1 cellular context compared by ENCODE assay signal in genomic region chr15:83011271-83012037, GRCh38.
TF ChIP-seq lines count a peak whose summit lies in the region.

Gene C15orf40, minus strand, starts transcription at chr15:83011639. Its CDS starts 32 bp downstream, at chr15:83011607.

TF ChIP-seq in HepG2, 621 proteins besides CTCF, POLR2A, EP300 and RAD21 (continued from another document and continues in another):
- TF ChIP-seq POGK (CRISPR knock-in tag; conservative IDR thresholded peaks at IDR 0.05) (peak; percentile 65; the same call in 1 of the 2 replicates), ZNF75D (CRISPR knock-in tag; IDR thresholded peaks at IDR 0.05; ENCODE audit: borderline replicate concordance) (no peak), FOXO1 (CRISPR knock-in tag; IDR thresholded peaks at IDR 0.05) (peak; percentile 39; the same call in 1 of the 2 replicates), ZNF878 (CRISPR knock-in tag; IDR thresholded peaks at IDR 0.05) (no peak), USF2 (IDR thresholded peaks at IDR 0.05; ENCODE audit: low read depth, low read length) (no peak), USF2 (CRISPR knock-in tag; IDR thresholded peaks at IDR 0.05; ENCODE audit: borderline replicate concordance) (no peak), ZNF629 (CRISPR knock-in tag; conservative IDR thresholded peaks at IDR 0.05) (peak; percentile 37; the same call in 1 of the 2 replicates), TAF1 (CRISPR knock-in tag; IDR thresholded peaks at IDR 0.05) (peak; percentile 87), IRX3 (CRISPR knock-in tag; IDR thresholded peaks at IDR 0.05; ENCODE audit: borderline replicate concordance, low read depth) (no peak), ZFYVE20 (CRISPR knock-in tag; IDR thresholded peaks at IDR 0.05; ENCODE audit: borderline replicate concordance, low read depth) (0 out of 2 replicates have a peak, but pooled peaks have one; percentile 87), POLR2G (IDR thresholded peaks at IDR 0.05; ENCODE audit: low read depth, low read length) (peak; percentile 93), RNF2 (conservative IDR thresholded peaks at IDR 0.05; ENCODE audit: low read depth) (peak; percentile 92), FOXA1 (IDR thresholded peaks at IDR 0.05) (no peak), FOXA1 (CRISPR knock-in tag; IDR thresholded peaks at IDR 0.05) (no peak; the same call in 1 of the 2 replicates), ZFP1 (CRISPR knock-in tag; IDR thresholded peaks at IDR 0.05) (no peak), SIX4 (CRISPR knock-in tag; IDR thresholded peaks at IDR 0.05) (peak; percentile 11; the same call in 1 of the 2 replicates), FOXO4 (CRISPR knock-in tag; conservative IDR thresholded peaks at IDR 0.05) (peak; percentile 96; the same call in 1 of the 2 replicates), ZMAT3 (CRISPR knock-in tag; conservative IDR thresholded peaks at IDR 0.05) (peak; percentile 79), DR1 (CRISPR knock-in tag; IDR thresholded peaks at IDR 0.05) (peak; percentile 81), ZNF740 (CRISPR knock-in tag; IDR thresholded peaks at IDR 0.05) (no peak), PHF8 (CRISPR knock-in tag; IDR thresholded peaks at IDR 0.05) (peak; percentile 95), ZNF841 (CRISPR knock-in tag; IDR thresholded peaks at IDR 0.05; ENCODE audit: borderline replicate concordance) (0 out of 2 replicates have a peak, but pooled peaks have one; percentile 53), ZNF274 (CRISPR knock-in tag; IDR thresholded peaks at IDR 0.05) (no peak; the same call in 1 of the 2 replicates), ZSCAN20 (CRISPR knock-in tag; IDR thresholded peaks at IDR 0.05; ENCODE audit: borderline replicate concordance) (no peak), ATF6 (CRISPR knock-in tag; conservative IDR thresholded peaks at IDR 0.05) (no peak), THYN1 (CRISPR knock-in tag; IDR thresholded peaks at IDR 0.05; ENCODE audit: borderline replicate concordance, low read depth) (no peak), ZNF468 (CRISPR knock-in tag; IDR thresholded peaks at IDR 0.05) (0 out of 2 replicates have a peak, but pooled peaks have one; percentile 10), ZNF234 (CRISPR knock-in tag; conservative IDR thresholded peaks at IDR 0.05) (peak; percentile 67; the same call in 1 of the 2 replicates), ZNF556 (CRISPR knock-in tag; IDR thresholded peaks at IDR 0.05; ENCODE audit: borderline replicate concordance) (peak; percentile 39; the same call in 1 of the 2 replicates), ZNF891 (CRISPR knock-in tag; IDR thresholded peaks at IDR 0.05) (no peak; the same call in 1 of the 2 replicates), BORCS8-MEF2B (CRISPR knock-in tag; IDR thresholded peaks at IDR 0.05) (peak; percentile 37; the same call in 1 of the 2 replicates), ZBTB37 (CRISPR knock-in tag; IDR thresholded peaks at IDR 0.05) (no peak), ATRX (CRISPR knock-in tag; IDR thresholded peaks at IDR 0.05; ENCODE audit: borderline replicate concordance) (no peak), RFXANK (CRISPR knock-in tag; IDR thresholded peaks at IDR 0.05) (no peak), PAF1 (CRISPR knock-in tag; IDR thresholded peaks at IDR 0.05) (no peak), DNMT1 (CRISPR knock-in tag; IDR thresholded peaks at IDR 0.05) (no peak), SP140L (CRISPR knock-in tag; IDR thresholded peaks at IDR 0.05; ENCODE audit: borderline replicate concordance) (no peak), ATM (IDR thresholded peaks at IDR 0.05; ENCODE audit: borderline replicate concordance) (no peak), PCBP1 (IDR thresholded peaks at IDR 0.05; ENCODE audit: borderline replicate concordance, low read depth, low read length) (0 out of 2 replicates have a peak, but pooled peaks have one; percentile 67)
- TF ChIP-seq, protein P1, sequence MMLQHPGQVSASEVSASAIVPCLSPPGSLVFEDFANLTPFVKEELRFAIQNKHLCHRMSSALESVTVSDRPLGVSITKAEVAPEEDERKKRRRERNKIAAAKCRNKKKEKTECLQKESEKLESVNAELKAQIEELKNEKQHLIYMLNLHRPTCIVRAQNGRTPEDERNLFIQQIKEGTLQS (CRISPR knock-in tag; IDR thresholded peaks at IDR 0.05), result peak; percentile 70
- TF ChIP-seq, protein P2, sequence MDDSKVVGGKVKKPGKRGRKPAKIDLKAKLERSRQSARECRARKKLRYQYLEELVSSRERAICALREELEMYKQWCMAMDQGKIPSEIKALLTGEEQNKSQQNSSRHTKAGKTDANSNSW (CRISPR knock-in tag; IDR thresholded peaks at IDR 0.05; ENCODE audit: borderline replicate concordance), result no peak
- TF ChIP-seq, protein P3, sequence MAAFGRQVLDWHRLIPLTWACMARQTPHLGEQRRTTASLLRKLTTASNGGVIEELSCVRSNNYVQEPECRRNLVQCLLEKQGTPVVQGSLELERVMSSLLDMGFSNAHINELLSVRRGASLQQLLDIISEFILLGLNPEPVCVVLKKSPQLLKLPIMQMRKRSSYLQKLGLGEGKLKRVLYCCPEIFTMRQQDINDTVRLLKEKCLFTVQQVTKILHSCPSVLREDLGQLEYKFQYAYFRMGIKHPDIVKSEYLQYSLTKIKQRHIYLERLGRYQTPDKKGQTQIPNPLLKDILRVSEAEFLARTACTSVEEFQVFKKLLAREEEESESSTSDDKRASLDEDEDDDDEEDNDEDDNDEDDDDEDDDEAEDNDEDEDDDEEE (CRISPR knock-in tag; IDR thresholded peaks at IDR 0.05), result peak; percentile 82
- TF ChIP-seq, protein P4, sequence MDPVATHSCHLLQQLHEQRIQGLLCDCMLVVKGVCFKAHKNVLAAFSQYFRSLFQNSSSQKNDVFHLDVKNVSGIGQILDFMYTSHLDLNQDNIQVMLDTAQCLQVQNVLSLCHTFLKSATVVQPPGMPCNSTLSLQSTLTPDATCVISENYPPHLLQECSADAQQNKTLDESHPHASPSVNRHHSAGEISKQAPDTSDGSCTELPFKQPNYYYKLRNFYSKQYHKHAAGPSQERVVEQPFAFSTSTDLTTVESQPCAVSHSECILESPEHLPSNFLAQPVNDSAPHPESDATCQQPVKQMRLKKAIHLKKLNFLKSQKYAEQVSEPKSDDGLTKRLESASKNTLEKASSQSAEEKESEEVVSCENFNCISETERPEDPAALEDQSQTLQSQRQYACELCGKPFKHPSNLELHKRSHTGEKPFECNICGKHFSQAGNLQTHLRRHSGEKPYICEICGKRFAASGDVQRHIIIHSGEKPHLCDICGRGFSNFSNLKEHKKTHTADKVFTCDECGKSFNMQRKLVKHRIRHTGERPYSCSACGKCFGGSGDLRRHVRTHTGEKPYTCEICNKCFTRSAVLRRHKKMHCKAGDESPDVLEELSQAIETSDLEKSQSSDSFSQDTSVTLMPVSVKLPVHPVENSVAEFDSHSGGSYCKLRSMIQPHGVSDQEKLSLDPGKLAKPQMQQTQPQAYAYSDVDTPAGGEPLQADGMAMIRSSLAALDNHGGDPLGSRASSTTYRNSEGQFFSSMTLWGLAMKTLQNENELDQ (CRISPR knock-in tag; IDR thresholded peaks at IDR 0.05; ENCODE audit: borderline replicate concordance), result no peak
- TF ChIP-seq, protein P5, sequence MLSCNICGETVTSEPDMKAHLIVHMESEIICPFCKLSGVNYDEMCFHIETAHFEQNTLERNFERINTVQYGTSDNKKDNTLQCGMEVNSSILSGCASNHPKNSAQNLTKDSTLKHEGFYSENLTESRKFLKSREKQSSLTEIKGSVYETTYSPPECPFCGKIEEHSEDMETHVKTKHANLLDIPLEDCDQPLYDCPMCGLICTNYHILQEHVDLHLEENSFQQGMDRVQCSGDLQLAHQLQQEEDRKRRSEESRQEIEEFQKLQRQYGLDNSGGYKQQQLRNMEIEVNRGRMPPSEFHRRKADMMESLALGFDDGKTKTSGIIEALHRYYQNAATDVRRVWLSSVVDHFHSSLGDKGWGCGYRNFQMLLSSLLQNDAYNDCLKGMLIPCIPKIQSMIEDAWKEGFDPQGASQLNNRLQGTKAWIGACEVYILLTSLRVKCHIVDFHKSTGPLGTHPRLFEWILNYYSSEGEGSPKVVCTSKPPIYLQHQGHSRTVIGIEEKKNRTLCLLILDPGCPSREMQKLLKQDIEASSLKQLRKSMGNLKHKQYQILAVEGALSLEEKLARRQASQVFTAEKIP (CRISPR knock-in tag; IDR thresholded peaks at IDR 0.05; ENCODE audit: borderline replicate concordance), result no peak
- TF ChIP-seq, protein P6, sequence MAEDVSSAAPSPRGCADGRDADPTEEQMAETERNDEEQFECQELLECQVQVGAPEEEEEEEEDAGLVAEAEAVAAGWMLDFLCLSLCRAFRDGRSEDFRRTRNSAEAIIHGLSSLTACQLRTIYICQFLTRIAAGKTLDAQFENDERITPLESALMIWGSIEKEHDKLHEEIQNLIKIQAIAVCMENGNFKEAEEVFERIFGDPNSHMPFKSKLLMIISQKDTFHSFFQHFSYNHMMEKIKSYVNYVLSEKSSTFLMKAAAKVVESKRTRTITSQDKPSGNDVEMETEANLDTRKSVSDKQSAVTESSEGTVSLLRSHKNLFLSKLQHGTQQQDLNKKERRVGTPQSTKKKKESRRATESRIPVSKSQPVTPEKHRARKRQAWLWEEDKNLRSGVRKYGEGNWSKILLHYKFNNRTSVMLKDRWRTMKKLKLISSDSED (CRISPR knock-in tag; IDR thresholded peaks at IDR 0.05), result no peak
